In genomic region chr7:137962491-137962874, GRCh38 we compare ENCODE assay signal across 33 cellular contexts. TPM values are rescaled to one million over a fixed set of nuclear protein-coding genes. Genes with fewer than 3 reads are reported as not detected.
A peak's percentile ranks its signal among the peaks of the same experiment; 100 is the strongest.
DNase-seq lines count a peak whose midpoint lies in the region; ATAC-seq, FAIRE-seq and TF ChIP-seq lines count a peak whose summit lies in the region.
"Had no signal": no experiment of that assay in that cellular context is flagged by ENCODE, and none has a peak within 500 bp of the region (broad histone marks: within the 10 kb centered on the region; RNA-seq: fewer than 3 reads in every experiment).

No MANE protein-coding gene starts in this region.

- no peaks in the 10 kb centered on the region for H3K9me3 ChIP-seq in CD8-positive, alpha-beta memory T cell (ENCODE audit: low read length)
- no peaks in the 10 kb centered on the region for H3K9me3 ChIP-seq in PC-3 (ENCODE audit: low read length)
- H3K9me3 ChIP-seq in right lobe of liver, result no peaks in the 10 kb centered on the region
- H3K9me3 ChIP-seq: A549, gastroesophageal sphincter, spleen, vagina had no signal

- H3K36me3 ChIP-seq in CD8-positive, alpha-beta memory T cell (ENCODE audit: insufficient read depth, low read length), result no peaks in the 10 kb centered on the region
- H3K36me3 ChIP-seq in PC-3 (ENCODE audit: low read depth, low read length) (no peaks in the 10 kb centered on the region; the same call in 1 of the 2 replicates), right lobe of liver (peaks cover 0 to 3% (median 0%) of the 10 kb centered on the region in 4 donors)
- H3K36me3 ChIP-seq: vagina, WERI-Rb-1 had no signal

- peak overlapping the region; percentile 73 for H3K4me2 ChIP-seq in PC-3 (ENCODE audit: low read length)
- H3K4me2 ChIP-seq: A549 had no signal

- 0 out of 2 replicates have a peak, but pooled peaks cover 10% of the 10 kb centered on the region for H3K79me2 ChIP-seq in PC-3 (ENCODE audit: low read length)

- TF ChIP-seq POLR2A in right lobe of liver (IDR thresholded peaks at IDR 0.05), result no peak

- POLR2A ChIA-PET in CD8-positive, alpha-beta memory T cell (lab: Charles Lee), result no interaction called here
- POLR2A ChIA-PET in PC-3 (lab: Charles Lee; ENCODE audit: unreplicated experiment), result no interaction called here

- peak overlapping the region; percentile 41 for H3K27ac ChIP-seq in CD8-positive, alpha-beta memory T cell (ENCODE audit: low read depth, low read length)
- H3K27ac ChIP-seq in PC-3 (ENCODE audit: low read length) (peak overlapping the region; percentile 62), right lobe of liver (no peak overlapping the region)
- H3K27ac ChIP-seq: A549, gastroesophageal sphincter, spleen, vagina, WERI-Rb-1 had no signal

- CTCF ChIA-PET in CD8-positive, alpha-beta memory T cell (lab: Charles Lee), result interaction anchor here (1.1 to 1.5 kb wide), 2 partner anchors 43 to 59 kb away, joined by 3 to 4 read pairs; no protein-coding TSS in a partner anchor
- CTCF ChIA-PET in PC-3 (lab: Charles Lee), result no interaction called here

- H3K9me3 Mint-ChIP-seq in CD8-positive, alpha-beta memory T cell, result no peaks in the 10 kb centered on the region
- H3K9me3 Mint-ChIP-seq in chondrocyte (ENCODE audit: low read depth), result no peaks in the 10 kb centered on the region
- peaks cover 6% of the 10 kb centered on the region for H3K9me3 Mint-ChIP-seq in progenitor cell of endocrine pancreas (ENCODE audit: low read depth)
- H3K9me3 Mint-ChIP-seq: activated naive CD4-positive, alpha-beta T cell treated with anti-CD3 and anti-CD28 coated beads, Interleukin-2, amount 50 U/mL, for 24 hours; activated T-helper 1 cell treated with anti-CD3 and anti-CD28 coated beads, Interleukin-12 subunit alpha, Interleukin-12 subunit beta, Interleukin-2, Interleukin-4 antibody, amounts not matched to agents 30 ng/mL and 10 ng/mL and 1 ng/mL, durations not matched to agents 14 hours and 24 hours and 36 hours; CD8-positive, alpha-beta T cell; naive thymus-derived CD8-positive, alpha-beta T cell had no signal

- H3K4me1 Mint-ChIP-seq in CD8-positive, alpha-beta memory T cell, result peaks cover 15 to 36% (median 27%) of the 10 kb centered on the region in 3 donors
- H3K4me1 Mint-ChIP-seq in chondrocyte (ENCODE audit: low read depth), result peaks cover 87% of the 10 kb centered on the region
- peaks cover 33% of the 10 kb centered on the region for H3K4me1 Mint-ChIP-seq in progenitor cell of endocrine pancreas (ENCODE audit: low read depth)

- BruUV-seq in PC-3 (replicated peaks; lab: Mats Ljungman, UMichigan), result no TSS peak

- in situ Hi-C loops in GM13977 (cut with MboI; ENCODE audit: low pct_unique_long_range_greater_than_20kb, low sequenced_read_pairs, unreplicated experiment), result no loop called here

- H3K27me3 Mint-ChIP-seq in CD8-positive, alpha-beta memory T cell, result no peaks in the 10 kb centered on the region
- H3K27me3 Mint-ChIP-seq in chondrocyte (ENCODE audit: low read depth) (no peaks in the 10 kb centered on the region), progenitor cell of endocrine pancreas (no peaks in the 10 kb centered on the region)
- H3K27me3 Mint-ChIP-seq: activated naive CD4-positive, alpha-beta T cell treated with anti-CD3 and anti-CD28 coated beads, Interleukin-2, amount 50 U/mL, for 24 hours; naive thymus-derived CD8-positive, alpha-beta T cell had no signal

- no peak for FAIRE-seq in urothelium cell line (lab: Jason Lieb, UNC)
- FAIRE-seq: A549, endometrium, H1, HepG2 had no signal

- H2AFZ ChIP-seq in PC-3 (ENCODE audit: low read length), result no peak overlapping the region

- no peak for DNase-seq in CD8-positive, alpha-beta memory T cell
- DNase-seq in PC-3, result no peak
- no peak for DNase-seq in chondrocyte (ENCODE audit: low spot score)
- no peak for DNase-seq in progenitor cell of endocrine pancreas (ENCODE audit: low spot score, unreplicated experiment)
- no peak for DNase-seq in hippocampal formation (lab: John Stamatoyannopoulos, UW)
- DNase-seq in urothelium cell line (ENCODE audit: low spot score), result no peak
- no peak for DNase-seq in GM13977 (ENCODE audit: low spot score)
- DNase-seq in right lobe of liver, result no peak
- DNase-seq: activated CD4-positive, alpha-beta T cell treated with anti-CD3 and anti-CD28 coated beads, Interleukin-2, amount 50 U/mL, for 1 hour; AML-193; anterior cingulate cortex; CD8-positive, alpha-beta T cell; dermis blood vessel endothelial cell; DMS153; left ventricle myocardium superior; naive thymus-derived CD8-positive, alpha-beta T cell; NCI-H1092 treated with DMSO at 0.1 percent for 48 hours; NCI-H187; NCI-H2171; occipital lobe; retina; SIG-M5; spleen; stimulated activated CD4-positive, alpha-beta T cell treated with anti-CD3 and anti-CD28 coated beads, Interleukin-2, amount 100 ng/mL, for 48 hours; WERI-Rb-1 had no signal

- WGBS in right lobe of liver (ENCODE audit: insufficient coverage, low coverage, low lambda C conversion rate, missing lambda C conversion rate), result 82% methylated on average over 5 of the region's 5 CpGs

- no peaks in the 10 kb centered on the region for H4K20me1 ChIP-seq in PC-3 (ENCODE audit: low read length)

- no peak overlapping the region for H3K9ac ChIP-seq in PC-3 (ENCODE audit: low read length)

- H3K9me2 ChIP-seq in PC-3 (replicated peaks; ENCODE audit: low read length), result 0 out of 2 replicates have a peak, but pooled peaks cover 7% of the 10 kb centered on the region

- no peak for TF ChIP-seq CTCF in PC-3 (conservative IDR thresholded peaks at IDR 0.05; ENCODE audit: low read depth, low read length)
- no peak for TF ChIP-seq CTCF in chondrocyte (IDR thresholded peaks at IDR 0.05)
- TF ChIP-seq CTCF in progenitor cell of endocrine pancreas (IDR thresholded peaks at IDR 0.05; ENCODE audit: unreplicated experiment), result no peak
- TF ChIP-seq CTCF in GM13977 (IDR thresholded peaks at IDR 0.05; ENCODE audit: extremely low read depth, insufficient read depth, missing control alignments), result no peak
- TF ChIP-seq CTCF in right lobe of liver (IDR thresholded peaks at IDR 0.05), result no peak

- no peaks in the 10 kb centered on the region for H3K27me3 ChIP-seq in CD8-positive, alpha-beta memory T cell (ENCODE audit: insufficient read depth, low read length, poor library complexity, severe bottlenecking)
- H3K27me3 ChIP-seq in PC-3 (ENCODE audit: low read length) (no peaks in the 10 kb centered on the region), right lobe of liver (no peaks in the 10 kb centered on the region)
- H3K27me3 ChIP-seq: gastroesophageal sphincter, spleen, vagina had no signal

- H3K4me1 ChIP-seq in CD8-positive, alpha-beta memory T cell (ENCODE audit: insufficient read depth, low read length), result peaks cover 19% of the 10 kb centered on the region
- H3K4me1 ChIP-seq in PC-3 (ENCODE audit: insufficient read depth, low read length) (peaks cover 20% of the 10 kb centered on the region), right lobe of liver (peaks cover 0 to 8% (median 3%) of the 10 kb centered on the region in 4 donors)

- ATAC-seq in PC-3 (no peak), right lobe of liver (no peak)
- ATAC-seq: CD8-positive, alpha-beta T cell; gastroesophageal sphincter; HepG2; left ventricle myocardium superior; naive thymus-derived CD8-positive, alpha-beta T cell had no signal

- H3F3A ChIP-seq in PC-3 (ENCODE audit: low read length, unreplicated experiment), result no peaks in the 10 kb centered on the region

- intact Hi-C loops in PC-3 (cut with micrococcal nuclease), result no loop called here
- intact Hi-C loops in right lobe of liver (cut with DNase I), result no loop called here

- H3K27ac Mint-ChIP-seq in CD8-positive, alpha-beta memory T cell, result peak overlapping the region in 3 of 8 donors; percentile 4 to 80 (median 53)
- H3K27ac Mint-ChIP-seq in chondrocyte (ENCODE audit: unreplicated experiment), result peak overlapping the region; percentile 62
- H3K27ac Mint-ChIP-seq in progenitor cell of endocrine pancreas, result peak overlapping the region; percentile 78
- H3K27ac Mint-ChIP-seq: activated naive CD4-positive, alpha-beta T cell treated with anti-CD3 and anti-CD28 coated beads, Interleukin-2, amount 50 U/mL, for 24 hours; CD8-positive, alpha-beta T cell had no signal

- H3K36me3 Mint-ChIP-seq in CD8-positive, alpha-beta memory T cell, result peaks cover 0 to 14% (median 8%) of the 10 kb centered on the region in 3 donors
- H3K36me3 Mint-ChIP-seq in chondrocyte (ENCODE audit: low read depth) (peaks cover 20% of the 10 kb centered on the region), progenitor cell of endocrine pancreas (ENCODE audit: insufficient read depth) (peaks cover 16% of the 10 kb centered on the region)

- H3K4me3 ChIP-seq in CD8-positive, alpha-beta memory T cell (ENCODE audit: low read length), result no peak overlapping the region
- H3K4me3 ChIP-seq in PC-3 (ENCODE audit: low read length) (no peak overlapping the region), right lobe of liver (no peak overlapping the region)
- H3K4me3 ChIP-seq: A549, gastroesophageal sphincter, spleen, vagina had no signal

- no peak overlapping the region for H3K4me3 Mint-ChIP-seq in CD8-positive, alpha-beta memory T cell
- H3K4me3 Mint-ChIP-seq in chondrocyte (ENCODE audit: unreplicated experiment) (no peak overlapping the region), progenitor cell of endocrine pancreas (ENCODE audit: low read depth) (no peak overlapping the region)
- H3K4me3 Mint-ChIP-seq: activated naive CD4-positive, alpha-beta T cell treated with anti-CD3 and anti-CD28 coated beads, Interleukin-2, amount 50 U/mL, for 24 hours; activated T-helper 1 cell treated with anti-CD3 and anti-CD28 coated beads, Interleukin-12 subunit alpha, Interleukin-12 subunit beta, Interleukin-2, Interleukin-4 antibody, amounts not matched to agents 30 ng/mL and 10 ng/mL and 1 ng/mL, durations not matched to agents 14 hours and 24 hours and 36 hours; CD8-positive, alpha-beta T cell; naive thymus-derived CD8-positive, alpha-beta T cell had no signal

RNA-seq across cellular contexts. Expression of gene CREB3L2, which starts 39.4 kb away (rescaled TPM):
- total RNA-seq in CD8-positive, alpha-beta memory T cell, result 10 to 100 TPM; 23.9 to 25.0 TPM
- 12.5 TPM for polyA plus RNA-seq in CD8-positive, alpha-beta memory T cell
- total RNA-seq in PC-3 (2014; rRNA removed) (9.3 and 18.1 TPM in 2 replicates), chondrocyte (217 to 294 TPM (median 223 TPM) in 3 replicates), progenitor cell of endocrine pancreas (65.9 and 66.9 TPM in 2 replicates), right lobe of liver (10 to 100 TPM; 11.5 to 29.9 (median 18.2) TPM)

Comparison
In these comparisons a context has a peak if more than half of its experiments do, and no peak if none do; other contexts are left out.
1. H3K27ac ChIP-seq: peak in CD8-positive, alpha-beta memory T cell (single experiment) and PC-3 (single experiment); none in right lobe of liver (0 of 3).